In genomic region chr16:20675488-20676267, GRCh38 we compare ENCODE assay signal across 8 cellular contexts. TPM values are rescaled to one million over a fixed set of nuclear protein-coding genes. Genes with fewer than 3 reads are reported as not detected.
A peak's percentile ranks its signal among the peaks of the same experiment; 100 is the strongest.
DNase-seq lines count a peak whose midpoint lies in the region; ATAC-seq and TF ChIP-seq lines count a peak whose summit lies in the region.

No MANE protein-coding gene starts in this region.

- H3K9me2 ChIP-seq in HCT116 (ENCODE audit: insufficient read depth), result no peaks in the 10 kb centered on the region

- intact Hi-C loops in HCT116 (cut with micrococcal nuclease), result no loop called here

- TF ChIP-seq CTCF in HCT116 (IDR thresholded peaks at IDR 0.05 in 2 of 3, conservative IDR thresholded peaks at IDR 0.05 in 1 of 3; ENCODE audit: borderline replicate concordance in 1 of 3, insufficient read depth in 1 of 3, low read depth in 2 of 3, low read length in 2 of 3) (no peak), choroid plexus epithelial cell (conservative IDR thresholded peaks at IDR 0.05; ENCODE audit: low read depth, low read length) (no peak), lung (IDR thresholded peaks at IDR 0.05; ENCODE audit: control extremely low read depth, extremely low read depth) (no peak)

- H3K27me3 Mint-ChIP-seq in CD8-positive, alpha-beta memory T cell, result no peaks in the 10 kb centered on the region

- no TSS peak for BruUV-seq in HCT116 (replicated peaks; lab: Mats Ljungman, UMichigan)

- peak in 3 of 5 donors; percentile 18 to 54 (median 21) for DNase-seq in CD8-positive, alpha-beta memory T cell
- peak; percentile 19 for DNase-seq in HCT116 (ENCODE audit: low read depth, low spot score)
- DNase-seq in NT2/D1 (ENCODE audit: low read depth, low spot score), result peak; percentile 40
- peak; percentile 12 for DNase-seq in choroid plexus epithelial cell (ENCODE audit: low read depth)
- peak; percentile 39 for DNase-seq in lung (ENCODE audit: low spot score)
- no peak for DNase-seq in amniotic stem cell (lab: John Stamatoyannopoulos, UW)
- DNase-seq in 8988T, result no peak

- H2AFZ ChIP-seq in HCT116 (ENCODE audit: low read depth, low read length, poor library complexity, severe bottlenecking), result peak overlapping the region; percentile 89

- WGBS in lung, 2 donors, result 5 to 6% methylated on average over 6 of the region's 6 CpGs

- POLR2A ChIA-PET in CD8-positive, alpha-beta memory T cell (lab: Charles Lee), result no interaction called here
- POLR2A ChIA-PET in HCT116 (lab: Charles Lee), result interaction anchor here (0.6 kb wide), 1 partner anchor 777 kb away, joined by 4 read pairs; no protein-coding TSS in a partner anchor

- H3K79me2 ChIP-seq in HCT116 (ENCODE audit: insufficient read depth, low read length), result no peaks in the 10 kb centered on the region

- H3K36me3 ChIP-seq in CD8-positive, alpha-beta memory T cell (ENCODE audit: insufficient read depth, low read length), result no peaks in the 10 kb centered on the region
- H3K36me3 ChIP-seq in HCT116 (ENCODE audit: control insufficient read depth in 1 of 2, insufficient read depth in 2 of 2, low read length in 2 of 2) (no peaks in the 10 kb centered on the region), NT2/D1 (ENCODE audit: insufficient read depth, insufficient read length, low read length) (no peaks in the 10 kb centered on the region), lung (ENCODE audit: control insufficient read depth in 2 of 2, insufficient read depth in 2 of 2, low read length in 2 of 2) (no peaks in the 10 kb centered on the region), subcutaneous abdominal adipose tissue (ENCODE audit: control insufficient read depth in 5 of 5, insufficient read depth in 5 of 5, low read length in 5 of 5) (no peaks in the 10 kb centered on the region)

- RAD21 ChIA-PET in HCT116 (lab: Charles Lee; ENCODE audit: low non-redundant PET in 1 of 2, low total read pairs in 2 of 2, uncharacterized antibody in 2 of 2, unreplicated experiment in 2 of 2), result no interaction called here

- H3K27ac Mint-ChIP-seq in CD8-positive, alpha-beta memory T cell, result peak overlapping the region; percentile 52 to 96 (median 86)

- peak overlapping the region; percentile 74 for H3K4me3 ChIP-seq in CD8-positive, alpha-beta memory T cell (ENCODE audit: low read length)
- H3K4me3 ChIP-seq in HCT116 (replicated peaks in 1 of 2; ENCODE audit: low read depth in 1 of 2, low read length in 2 of 2) (peak overlapping the region in 1 of 2 experiments; percentile 39; a peak in 2 of 4 replicates), NT2/D1 (ENCODE audit: insufficient read length, low read depth) (no peak overlapping the region), choroid plexus epithelial cell (ENCODE audit: low read depth, low read length) (no peak overlapping the region), lung (peak overlapping the region; percentile 20), subcutaneous abdominal adipose tissue (ENCODE audit: low read depth in 1 of 5, low read length in 5 of 5) (peak overlapping the region; percentile 27 to 62 (median 51))

- peak overlapping the region; percentile 79 for H3K27ac ChIP-seq in CD8-positive, alpha-beta memory T cell (ENCODE audit: low read depth, low read length)
- H3K27ac ChIP-seq in HCT116 (ENCODE audit: low read depth, low read length), result no peak overlapping the region
- H3K27ac ChIP-seq in lung (ENCODE audit: low read depth in 1 of 2, low read length in 1 of 2), result no peak overlapping the region
- H3K27ac ChIP-seq in subcutaneous abdominal adipose tissue (ENCODE audit: low read depth, low read length), result no peak overlapping the region

- H3K9me3 Mint-ChIP-seq in CD8-positive, alpha-beta memory T cell, result no peaks in the 10 kb centered on the region

- H3K4me3 Mint-ChIP-seq in CD8-positive, alpha-beta memory T cell, result peak overlapping the region; percentile 79 to 90 (median 86)

- H3K4me1 Mint-ChIP-seq in CD8-positive, alpha-beta memory T cell, result peaks cover 27 to 41% (median 29%) of the 10 kb centered on the region in 3 donors

- peaks cover 25% of the 10 kb centered on the region for H3K4me1 ChIP-seq in CD8-positive, alpha-beta memory T cell (ENCODE audit: insufficient read depth, low read length)
- H3K4me1 ChIP-seq in HCT116 (ENCODE audit: control insufficient read depth in 1 of 2, insufficient read depth in 2 of 2, low read length in 2 of 2) (peaks cover 12 to 13% of the 10 kb centered on the region in 2 experiments), NT2/D1 (ENCODE audit: insufficient read depth, insufficient read length) (peaks cover 10% of the 10 kb centered on the region), lung (ENCODE audit: control insufficient read depth in 2 of 2, insufficient read depth in 2 of 2, low read length in 2 of 2) (peaks cover 4 to 8% of the 10 kb centered on the region in 2 donors), subcutaneous abdominal adipose tissue (ENCODE audit: control insufficient read depth in 5 of 5, insufficient read depth in 5 of 5, low read length in 5 of 5) (peaks cover 2 to 37% (median 36%) of the 10 kb centered on the region in 5 donors)

- no peaks in the 10 kb centered on the region for H3K9me3 ChIP-seq in CD8-positive, alpha-beta memory T cell (ENCODE audit: low read length)
- H3K9me3 ChIP-seq in HCT116 (ENCODE audit: control insufficient read depth in 1 of 2, insufficient read depth in 1 of 2, low read depth in 1 of 2, low read length in 2 of 2) (no peaks in the 10 kb centered on the region), NT2/D1 (ENCODE audit: insufficient read depth, low read length) (no peaks in the 10 kb centered on the region), lung (ENCODE audit: control insufficient read depth in 2 of 2, insufficient read depth in 1 of 2, low read length in 1 of 2) (no peaks in the 10 kb centered on the region), subcutaneous abdominal adipose tissue (ENCODE audit: control insufficient read depth in 5 of 5, low read length in 5 of 5) (no peaks in the 10 kb centered on the region)

- no peak for TF ChIP-seq POLR2A in HCT116 (IDR thresholded peaks at IDR 0.05; ENCODE audit: borderline replicate concordance, extremely low read depth, insufficient read depth, insufficient read length)

- TF ChIP-seq RAD21 in HCT116 (IDR thresholded peaks at IDR 0.05; ENCODE audit: low read depth), result no peak

- no peaks in the 10 kb centered on the region for H3K36me3 Mint-ChIP-seq in CD8-positive, alpha-beta memory T cell

- no peaks in the 10 kb centered on the region for H4K20me1 ChIP-seq in HCT116 (ENCODE audit: insufficient read depth)

- H3K9ac ChIP-seq in HCT116 (ENCODE audit: low read length) (no peak overlapping the region), NT2/D1 (ENCODE audit: insufficient read length, low read depth) (peak overlapping the region; percentile 50), subcutaneous abdominal adipose tissue (ENCODE audit: low read length in 5 of 5) (peak overlapping the region in 3 of 5 donors; percentile 24 to 39 (median 30))

- peak overlapping the region; percentile 57 for H3K4me2 ChIP-seq in HCT116 (ENCODE audit: low read length)

- CTCF ChIA-PET in CD8-positive, alpha-beta memory T cell (lab: Charles Lee), result interaction anchor here (1.3 kb wide), 1 partner anchor 16 kb away, joined by 4 read pairs; no protein-coding TSS in a partner anchor
- CTCF ChIA-PET in HCT116 (lab: Charles Lee), result interaction anchor here (1.3 kb wide), 1 partner anchor 17 kb away, joined by 3 read pairs; no protein-coding TSS in a partner anchor

- ATAC-seq in HCT116 (peak; percentile 85), lung (ENCODE audit: insufficient read depth, low FRiP score) (no peak)

- H3K27me3 ChIP-seq in CD8-positive, alpha-beta memory T cell (ENCODE audit: insufficient read depth, low read length, poor library complexity, severe bottlenecking), result no peaks in the 10 kb centered on the region
- H3K27me3 ChIP-seq in HCT116 (ENCODE audit: insufficient read depth, low read length) (0 out of 2 replicates have a peak, but pooled peaks cover 3% of the 10 kb centered on the region), NT2/D1 (ENCODE audit: insufficient read depth, insufficient read length) (no peaks in the 10 kb centered on the region), lung (ENCODE audit: control insufficient read depth, insufficient read depth) (no peaks in the 10 kb centered on the region), subcutaneous abdominal adipose tissue (ENCODE audit: control insufficient read depth in 5 of 5, insufficient read depth in 4 of 5, low read length in 5 of 5) (no peaks in the 10 kb centered on the region)

TF ChIP-seq in HCT116, 20 proteins besides CTCF, POLR2A, EP300 and RAD21:
- TF ChIP-seq MAX (IDR thresholded peaks at IDR 0.05) (no peak), SP1 (IDR thresholded peaks at IDR 0.05; ENCODE audit: low read depth) (peak; percentile 34; the same call in 1 of the 2 replicates)

RNA-seq across cellular contexts. Expression of gene ACSM1, which starts 21.8 kb away (rescaled TPM):
- under 1 TPM; 0.13 to 0.33 TPM for total RNA-seq in CD8-positive, alpha-beta memory T cell
- polyA plus RNA-seq in CD8-positive, alpha-beta memory T cell, result 0.10 TPM
- total RNA-seq in HCT116 (2021; ENCODE audit: unreplicated experiment), result not detected
- 0.07 and 0.10 TPM in 2 replicates for polyA plus RNA-seq in HCT116 (2012)
- 1 to 10 TPM in 1 of 2 donors, under 1 TPM in 1; 0.20 to 1.1 TPM for total RNA-seq in lung
- under 1 TPM; 0.24 to 0.33 TPM for polyA plus RNA-seq in lung

Comparison
In these comparisons a context has a peak if more than half of its experiments do, and no peak if none do; other contexts are left out.
1. DNase-seq: peak in CD8-positive, alpha-beta memory T cell (3 of 5), HCT116 (single experiment), NT2/D1 (single experiment), choroid plexus epithelial cell (single experiment) and lung (single experiment); none in amniotic stem cell (single experiment) and 8988T (single experiment).
2. H3K4me3 ChIP-seq: peak in CD8-positive, alpha-beta memory T cell (single experiment), lung (single experiment) and subcutaneous abdominal adipose tissue (5 of 5); none in NT2/D1 (single experiment) and choroid plexus epithelial cell (single experiment).